20 cellular contexts compared by ENCODE assay signal in genomic region chr4:52407545-52407944, GRCh38.
DNase-seq lines count a peak whose midpoint lies in the region; ATAC-seq, FAIRE-seq and TF ChIP-seq lines count a peak whose summit lies in the region.
"Had no signal": no experiment of that assay in that cellular context is flagged by ENCODE, and none has a peak within 500 bp of the region (broad histone marks: within the 10 kb centered on the region; RNA-seq: fewer than 3 reads in every experiment).

No MANE protein-coding gene starts in this region.

- DNase-seq in NCI-H2171 treated with DMSO at 0.1 percent for 48 hours (lab: John Stamatoyannopoulos, UW) (peak; percentile 5), NCI-H2171 (lab: John Stamatoyannopoulos, UW) (no peak), NCI-H69 (lab: John Stamatoyannopoulos, UW) (peak; percentile 44), epithelial cell of esophagus (ENCODE audit: low read depth) (peak; percentile 54), urothelium cell line (ENCODE audit: low spot score) (peak; percentile 69), AG08395 (ENCODE audit: low spot score) (no peak), NCI-H2227 (lab: John Stamatoyannopoulos, UW; ENCODE audit: unreplicated experiment) (no peak)
- DNase-seq: 8988T; activated CD4-positive, alpha-beta memory T cell treated with anti-CD3 and anti-CD28 coated beads for 36 hours; activated naive CD4-positive, alpha-beta T cell treated with anti-CD3 and anti-CD28 coated beads for 36 hours; activated T-cell treated with anti-CD3 and anti-CD28 coated beads, Interleukin-2, amount 50 U/mL, for 1 hour; hippocampal formation; IMR-90; NCI-H187; nephron progenitor cell; posterior cingulate gyrus; Right ventricle myocardium superior; stimulated activated naive CD8-positive, alpha-beta T cell treated with anti-CD3 and anti-CD28 coated beads, Interleukin-15, Interleukin-2, amounts not matched to agents 100 U/mL and 50 U/mL, for 24 hours had no signal

- no peak overlapping the region for H3K4me3 ChIP-seq in epithelial cell of esophagus (ENCODE audit: low read length)
- H3K4me3 ChIP-seq: HAP-1 had no signal

- no peak for TF ChIP-seq CTCF in epithelial cell of esophagus (IDR thresholded peaks at IDR 0.05; ENCODE audit: insufficient read depth, low read depth, low read length, missing control alignments)

- FAIRE-seq in urothelium cell line (lab: Jason Lieb, UNC): no peak

- ATAC-seq in GM21526 (IDR thresholded peaks at IDR 0.05; ENCODE audit: low FRiP score, unreplicated experiment): no peak
- ATAC-seq: stimulated activated naive CD8-positive, alpha-beta T cell treated with anti-CD3 and anti-CD28 coated beads, Interleukin-15, Interleukin-2, amounts not matched to agents 100 U/mL and 50 U/mL, for 24 hours had no signal

Comparison
In these comparisons a context has a peak if more than half of its experiments do, and no peak if none do; other contexts are left out.
1. DNase-seq: peak in NCI-H2171 treated with DMSO at 0.1 percent for 48 hours (single experiment), NCI-H69 (single experiment), epithelial cell of esophagus (single experiment) and urothelium cell line (single experiment); none in NCI-H2171 (single experiment), AG08395 (single experiment) and NCI-H2227 (single experiment).